8 cellular contexts compared by ENCODE assay signal in the genomic region with DNA sequence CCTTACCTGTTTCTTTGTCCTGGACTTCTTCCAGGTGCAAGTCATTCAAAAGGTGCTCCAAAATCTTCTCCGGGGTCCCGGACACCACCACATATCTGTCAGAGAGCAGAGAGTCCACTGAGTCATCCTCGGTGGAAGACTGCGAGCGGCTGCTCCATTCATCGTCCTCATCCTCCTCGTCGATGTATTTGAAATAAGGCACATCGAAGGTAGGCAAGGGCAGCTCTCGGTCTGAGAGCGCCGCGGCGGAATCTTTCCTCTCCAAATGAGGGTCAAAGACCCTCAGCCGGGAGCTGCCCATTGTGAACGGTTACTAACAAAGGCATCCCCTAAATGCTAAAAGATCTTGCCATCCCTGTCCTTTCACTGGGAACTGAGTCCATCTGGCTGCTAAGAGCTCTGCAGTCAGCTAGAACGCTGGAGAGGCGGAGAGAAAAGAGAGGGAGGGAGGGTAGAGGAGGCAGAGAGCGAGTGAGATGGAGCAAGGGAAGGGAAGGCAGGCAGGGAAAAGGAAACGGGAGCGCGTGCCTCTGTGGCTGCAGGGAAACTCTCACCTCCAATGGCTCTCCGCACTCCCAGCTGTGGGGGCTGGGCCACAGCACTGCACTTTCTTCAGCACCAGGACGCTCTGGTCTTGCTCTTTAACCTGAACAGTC.
A peak's percentile ranks its signal among the peaks of the same experiment; 100 is the strongest.
DNase-seq lines count a peak whose midpoint lies in the region.

No MANE protein-coding gene starts in this region.

- peak overlapping the region; percentile 81 for H3K27ac ChIP-seq in angular gyrus (ENCODE audit: low read depth, low read length)

- DNase-seq in EH (ENCODE audit: low read depth) (peak; percentile 38), hepatic stellate cell (ENCODE audit: low spot score) (peak; percentile 7), pons (ENCODE audit: low spot score) (peak; percentile 95), glomerular visceral epithelial cell (ENCODE audit: extremely low spot score) (no peak), SKM-1 (lab: John Stamatoyannopoulos, UW; ENCODE audit: unreplicated experiment) (no peak)
- no peak for DNase-seq in stimulated activated CD4-positive, alpha-beta T cell treated with anti-CD3 and anti-CD28 coated beads, Interleukin-4, amount 100 ng/mL, for 24 hours
- no peak for DNase-seq in activated T-cell treated with anti-CD3 and anti-CD28 coated beads, Interleukin-2, amount 50 U/mL, for 48 hours

Comparison
In these comparisons a context has a peak if more than half of its experiments do, and no peak if none do; other contexts are left out.
1. DNase-seq: peak in EH (single experiment), hepatic stellate cell (single experiment) and pons (single experiment); none in stimulated activated CD4-positive, alpha-beta T cell treated with anti-CD3 and anti-CD28 coated beads, Interleukin-4, amount 100 ng/mL, for 24 hours (single experiment), glomerular visceral epithelial cell (single experiment), activated T-cell treated with anti-CD3 and anti-CD28 coated beads, Interleukin-2, amount 50 U/mL, for 48 hours (0 of 2) and SKM-1 (single experiment).